25 cellular contexts compared by ENCODE assay signal in the genomic region with DNA sequence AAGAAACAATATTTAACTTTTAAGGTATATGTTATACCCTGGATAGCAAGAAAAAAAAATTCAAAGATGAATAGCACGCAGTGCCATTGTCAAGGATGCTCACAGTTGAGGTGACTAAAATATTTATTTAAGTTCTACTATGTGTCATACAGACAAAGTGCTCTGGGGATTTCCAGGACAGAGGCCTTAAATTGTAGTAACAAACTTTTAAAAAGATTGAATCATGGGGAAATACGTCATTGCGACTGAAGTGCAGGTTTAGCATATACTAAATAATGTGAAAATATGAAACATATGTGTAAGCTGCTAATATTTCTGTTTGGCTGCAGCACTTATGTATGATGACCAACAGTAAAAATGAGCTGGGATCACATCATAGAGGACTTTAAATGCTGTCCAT.
DNase-seq lines count a peak whose midpoint lies in the region; ATAC-seq, FAIRE-seq and TF ChIP-seq lines count a peak whose summit lies in the region.
"Had no signal": no experiment of that assay in that cellular context is flagged by ENCODE, and none has a peak within 500 bp of the region (broad histone marks: within the 10 kb centered on the region; RNA-seq: fewer than 3 reads in every experiment).

No MANE protein-coding gene starts in this region.

- RAD21 ChIA-PET in HCT116 (lab: Charles Lee; ENCODE audit: low non-redundant PET in 1 of 2, low total read pairs in 2 of 2, uncharacterized antibody in 2 of 2, unreplicated experiment in 2 of 2) = no interaction called here

- H3K27me3 ChIP-seq in HCT116 (ENCODE audit: insufficient read depth, low read length) (no peaks in the 10 kb centered on the region), PC-3 (ENCODE audit: low read length) (no peaks in the 10 kb centered on the region), small intestine (ENCODE audit: control insufficient read depth in 2 of 2, insufficient read depth in 2 of 2, low read length in 2 of 2) (no peaks in the 10 kb centered on the region)
- H3K27me3 ChIP-seq: BLaER1 treated with 17β-estradiol and CSF1 and Interleukin-3, amounts not matched to agents 10 nM and 100 nM; Peyer's patch had no signal

- ATAC-seq in HCT116 (no peak), PC-3 (peak; percentile 37), GM18858 (IDR thresholded peaks at IDR 0.05; ENCODE audit: unreplicated experiment) (no peak)

- BruUV-seq in HCT116 (replicated peaks; lab: Mats Ljungman, UMichigan) (no TSS peak), PC-3 (replicated peaks; lab: Mats Ljungman, UMichigan) (no TSS peak)

- FAIRE-seq in small intestine (lab: Jason Lieb, UNC) = no peak
- FAIRE-seq: A204.1, D721Med, GM12891, GM19239, HTR-8/SVneo had no signal

- H3K9me3 ChIP-seq in HCT116 (ENCODE audit: control insufficient read depth in 1 of 2, insufficient read depth in 1 of 2, low read depth in 1 of 2, low read length in 2 of 2) (no peaks in the 10 kb centered on the region), PC-3 (ENCODE audit: low read length) (no peaks in the 10 kb centered on the region), small intestine (ENCODE audit: control insufficient read depth, low read depth) (peaks cover 1% of the 10 kb centered on the region)
- H3K9me3 ChIP-seq: BLaER1 treated with 17β-estradiol and CSF1 and Interleukin-3, amounts not matched to agents 10 nM and 100 nM; Peyer's patch had no signal

- H3K4me3 ChIP-seq in HCT116 (replicated peaks in 1 of 2; ENCODE audit: low read depth in 1 of 2, low read length in 2 of 2) (no peak overlapping the region), PC-3 (ENCODE audit: low read length) (no peak overlapping the region), epithelial cell of esophagus (ENCODE audit: low read length) (no peak overlapping the region), small intestine (ENCODE audit: low read depth in 1 of 2, low read length in 2 of 2) (no peak overlapping the region)
- H3K4me3 ChIP-seq: BLaER1 treated with 17β-estradiol and CSF1 and Interleukin-3, amounts not matched to agents 10 nM and 100 nM; Peyer's patch had no signal

- peaks cover 0 to 6% of the 10 kb centered on the region in 2 experiments; a peak in 2 of 4 replicates for H3K4me1 ChIP-seq in HCT116 (ENCODE audit: control insufficient read depth in 1 of 2, insufficient read depth in 2 of 2, low read length in 2 of 2)
- no peaks in the 10 kb centered on the region for H3K4me1 ChIP-seq in PC-3 (ENCODE audit: insufficient read depth, low read length)
- H3K4me1 ChIP-seq in small intestine (ENCODE audit: control insufficient read depth in 2 of 2, insufficient read depth in 1 of 2, low read depth in 1 of 2, low read length in 1 of 2) = no peaks in the 10 kb centered on the region
- H3K4me1 ChIP-seq: BLaER1 treated with 17β-estradiol and CSF1 and Interleukin-3, amounts not matched to agents 10 nM and 100 nM; Peyer's patch had no signal

- peak; percentile 29 for DNase-seq in A172 (ENCODE audit: low spot score)
- no peak for DNase-seq in HCT116 (ENCODE audit: low read depth, low spot score)
- peak; percentile 34 for DNase-seq in PC-3
- DNase-seq in epithelial cell of esophagus (ENCODE audit: low read depth) = peak; percentile 15
- no peak for DNase-seq in anterior cingulate cortex (lab: John Stamatoyannopoulos, UW)
- no peak for DNase-seq in NCI-H748 (lab: John Stamatoyannopoulos, UW; ENCODE audit: unreplicated experiment)
- DNase-seq in small intestine = no peak
- DNase-seq: AML-193; CD4-positive, alpha-beta T cell; GF-D8; KG1; MM.1S; NCI-H2029; NCI-H446 treated with DMSO at 0.1 percent for 48 hours; NCI-H526; Peyer's patch; SHP77 treated with DMSO at 0.1 percent for 48 hours; SW 1271 had no signal

- H4K20me1 ChIP-seq in HCT116 (ENCODE audit: insufficient read depth) (no peaks in the 10 kb centered on the region), PC-3 (ENCODE audit: low read length) (no peaks in the 10 kb centered on the region)
- H4K20me1 ChIP-seq: BLaER1 treated with 17β-estradiol and CSF1 and Interleukin-3, amounts not matched to agents 10 nM and 100 nM had no signal

- H3K27ac ChIP-seq in HCT116 (ENCODE audit: low read depth, low read length) = no peak overlapping the region
- H3K27ac ChIP-seq in PC-3 (ENCODE audit: low read length) = 0 out of 2 replicates have a peak overlapping the region, but pooled peaks have one; percentile 16
- no peak overlapping the region for H3K27ac ChIP-seq in small intestine (ENCODE audit: low read depth in 1 of 2, low read length in 1 of 2)
- H3K27ac ChIP-seq: BLaER1 treated with 17β-estradiol and CSF1 and Interleukin-3, amounts not matched to agents 10 nM and 100 nM; Peyer's patch had no signal

- H3K36me3 ChIP-seq in HCT116 (ENCODE audit: control insufficient read depth in 1 of 2, insufficient read depth in 2 of 2, low read length in 2 of 2) = no peaks in the 10 kb centered on the region
- no peaks in the 10 kb centered on the region for H3K36me3 ChIP-seq in PC-3 (ENCODE audit: low read depth, low read length)
- H3K36me3 ChIP-seq in small intestine (ENCODE audit: control insufficient read depth in 2 of 2, insufficient read depth in 2 of 2, low read length in 2 of 2) = no peaks in the 10 kb centered on the region
- H3K36me3 ChIP-seq: BLaER1 treated with 17β-estradiol and CSF1 and Interleukin-3, amounts not matched to agents 10 nM and 100 nM; Peyer's patch had no signal

- CTCF ChIA-PET in HCT116 (lab: Charles Lee) = no interaction called here
- CTCF ChIA-PET in PC-3 (lab: Charles Lee) = no interaction called here

- H2AFZ ChIP-seq in HCT116 (ENCODE audit: low read depth, low read length, poor library complexity, severe bottlenecking) = peak overlapping the region; percentile 44
- no peak overlapping the region for H2AFZ ChIP-seq in PC-3 (ENCODE audit: low read length)

- no peak overlapping the region for H3K4me2 ChIP-seq in HCT116 (ENCODE audit: low read length)
- H3K4me2 ChIP-seq in PC-3 (ENCODE audit: low read length) = no peak overlapping the region
- H3K4me2 ChIP-seq: BLaER1 treated with 17β-estradiol and CSF1 and Interleukin-3, amounts not matched to agents 10 nM and 100 nM had no signal

- no peak for TF ChIP-seq RAD21 in HCT116 (IDR thresholded peaks at IDR 0.05; ENCODE audit: low read depth)

- intact Hi-C loops in HCT116 (cut with micrococcal nuclease) = no loop called here
- intact Hi-C loops in PC-3 (cut with micrococcal nuclease) = loop anchor here (10.0 kb wide), 1 partner anchor 467 kb away; no protein-coding TSS in a partner anchor

- POLR2A ChIA-PET in HCT116 (lab: Charles Lee) (no interaction called here), PC-3 (lab: Charles Lee; ENCODE audit: unreplicated experiment) (no interaction called here)

- no peak for TF ChIP-seq POLR2A in HCT116 (IDR thresholded peaks at IDR 0.05; ENCODE audit: borderline replicate concordance, extremely low read depth, insufficient read depth, insufficient read length)

- H3K9me2 ChIP-seq in HCT116 (ENCODE audit: insufficient read depth) = no peaks in the 10 kb centered on the region
- H3K9me2 ChIP-seq in PC-3 (replicated peaks; ENCODE audit: low read length) = no peaks in the 10 kb centered on the region

- no peaks in the 10 kb centered on the region for H3F3A ChIP-seq in PC-3 (ENCODE audit: low read length, unreplicated experiment)

- TF ChIP-seq CTCF in HCT116 (IDR thresholded peaks at IDR 0.05 in 2 of 3, conservative IDR thresholded peaks at IDR 0.05 in 1 of 3; ENCODE audit: borderline replicate concordance in 1 of 3, insufficient read depth in 1 of 3, low read depth in 2 of 3, low read length in 2 of 3) = no peak
- TF ChIP-seq CTCF in PC-3 (conservative IDR thresholded peaks at IDR 0.05; ENCODE audit: low read depth, low read length) = no peak
- TF ChIP-seq CTCF in epithelial cell of esophagus (IDR thresholded peaks at IDR 0.05; ENCODE audit: insufficient read depth, low read depth, low read length, missing control alignments) = no peak

- no peaks in the 10 kb centered on the region for H3K79me2 ChIP-seq in HCT116 (ENCODE audit: insufficient read depth, low read length)
- no peaks in the 10 kb centered on the region for H3K79me2 ChIP-seq in PC-3 (ENCODE audit: low read length)

- H3K9ac ChIP-seq in HCT116 (ENCODE audit: low read length) (no peak overlapping the region), PC-3 (ENCODE audit: low read length) (no peak overlapping the region)
- H3K9ac ChIP-seq: BLaER1 treated with 17β-estradiol and CSF1 and Interleukin-3, amounts not matched to agents 10 nM and 100 nM had no signal

- WGBS in small intestine, 3 donors = 84 to 90% (median 88%) methylated on average over 3 of the region's 3 CpGs

TF ChIP-seq in HCT116, 20 proteins besides CTCF, POLR2A, EP300 and RAD21:
- TF ChIP-seq EGR1 (IDR thresholded peaks at IDR 0.05; ENCODE audit: low read depth) (no peak), POLR2AphosphoS5 (IDR thresholded peaks at IDR 0.05; ENCODE audit: low read depth, low read length) (no peak), CBX3 (IDR thresholded peaks at IDR 0.05; ENCODE audit: low read depth) (no peak)
- TF ChIP-seq, protein P1, sequence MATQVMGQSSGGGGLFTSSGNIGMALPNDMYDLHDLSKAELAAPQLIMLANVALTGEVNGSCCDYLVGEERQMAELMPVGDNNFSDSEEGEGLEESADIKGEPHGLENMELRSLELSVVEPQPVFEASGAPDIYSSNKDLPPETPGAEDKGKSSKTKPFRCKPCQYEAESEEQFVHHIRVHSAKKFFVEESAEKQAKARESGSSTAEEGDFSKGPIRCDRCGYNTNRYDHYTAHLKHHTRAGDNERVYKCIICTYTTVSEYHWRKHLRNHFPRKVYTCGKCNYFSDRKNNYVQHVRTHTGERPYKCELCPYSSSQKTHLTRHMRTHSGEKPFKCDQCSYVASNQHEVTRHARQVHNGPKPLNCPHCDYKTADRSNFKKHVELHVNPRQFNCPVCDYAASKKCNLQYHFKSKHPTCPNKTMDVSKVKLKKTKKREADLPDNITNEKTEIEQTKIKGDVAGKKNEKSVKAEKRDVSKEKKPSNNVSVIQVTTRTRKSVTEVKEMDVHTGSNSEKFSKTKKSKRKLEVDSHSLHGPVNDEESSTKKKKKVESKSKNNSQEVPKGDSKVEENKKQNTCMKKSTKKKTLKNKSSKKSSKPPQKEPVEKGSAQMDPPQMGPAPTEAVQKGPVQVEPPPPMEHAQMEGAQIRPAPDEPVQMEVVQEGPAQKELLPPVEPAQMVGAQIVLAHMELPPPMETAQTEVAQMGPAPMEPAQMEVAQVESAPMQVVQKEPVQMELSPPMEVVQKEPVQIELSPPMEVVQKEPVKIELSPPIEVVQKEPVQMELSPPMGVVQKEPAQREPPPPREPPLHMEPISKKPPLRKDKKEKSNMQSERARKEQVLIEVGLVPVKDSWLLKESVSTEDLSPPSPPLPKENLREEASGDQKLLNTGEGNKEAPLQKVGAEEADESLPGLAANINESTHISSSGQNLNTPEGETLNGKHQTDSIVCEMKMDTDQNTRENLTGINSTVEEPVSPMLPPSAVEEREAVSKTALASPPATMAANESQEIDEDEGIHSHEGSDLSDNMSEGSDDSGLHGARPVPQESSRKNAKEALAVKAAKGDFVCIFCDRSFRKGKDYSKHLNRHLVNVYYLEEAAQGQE (IDR thresholded peaks at IDR 0.05; ENCODE audit: low read depth) = no peak
- TF ChIP-seq, protein P2, sequence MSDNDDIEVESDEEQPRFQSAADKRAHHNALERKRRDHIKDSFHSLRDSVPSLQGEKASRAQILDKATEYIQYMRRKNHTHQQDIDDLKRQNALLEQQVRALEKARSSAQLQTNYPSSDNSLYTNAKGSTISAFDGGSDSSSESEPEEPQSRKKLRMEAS (IDR thresholded peaks at IDR 0.05) = no peak

Comparison
In these comparisons a context has a peak if more than half of its experiments do, and no peak if none do; other contexts are left out.
1. DNase-seq: peak in A172 (single experiment), PC-3 (single experiment) and epithelial cell of esophagus (single experiment); none in HCT116 (single experiment), anterior cingulate cortex (0 of 58), NCI-H748 (single experiment) and small intestine (single experiment).